In the genomic region with DNA sequence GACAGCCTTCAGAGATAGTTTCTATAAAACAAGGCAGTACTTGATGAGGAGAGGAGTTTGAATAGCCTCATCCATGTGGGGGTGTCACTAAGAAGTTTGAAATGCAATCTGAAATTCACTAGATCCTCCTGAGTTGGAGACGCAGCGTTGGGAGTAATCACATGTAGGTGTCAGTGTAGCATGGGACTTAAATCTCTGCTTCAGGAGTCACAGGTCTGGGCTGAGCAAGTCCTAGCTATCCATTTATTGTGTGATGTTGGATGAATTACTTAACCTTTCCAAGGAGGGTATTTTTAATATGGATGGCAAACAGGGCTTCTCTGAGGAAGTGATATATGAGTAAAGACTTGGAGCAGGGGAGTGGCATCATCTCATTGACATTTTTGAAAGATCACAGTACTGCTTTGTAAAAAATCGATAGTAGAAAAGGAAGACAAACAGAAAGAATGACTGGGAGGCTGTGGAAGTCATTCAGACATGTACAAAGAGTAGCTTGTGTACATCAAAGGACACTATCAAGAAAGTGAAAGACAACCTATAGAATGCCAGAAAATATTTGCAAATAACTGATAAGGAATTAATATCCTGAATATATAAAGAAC, we compare ENCODE assay signal across 2 cellular contexts.
TF ChIP-seq lines count a peak whose summit lies in the region.

No MANE protein-coding gene starts in this region.

TF ChIP-seq in HepG2, 621 proteins besides CTCF, POLR2A, EP300 and RAD21 (continues in another document):
- TF ChIP-seq GATAD2A (CRISPR knock-in tag; IDR thresholded peaks at IDR 0.05), result peak; percentile 91
- peak; percentile 52 for TF ChIP-seq CEBPG (CRISPR knock-in tag; IDR thresholded peaks at IDR 0.05)
- TF ChIP-seq ZNF672 (CRISPR knock-in tag; IDR thresholded peaks at IDR 0.05), result no peak
- TF ChIP-seq, protein P1, sequence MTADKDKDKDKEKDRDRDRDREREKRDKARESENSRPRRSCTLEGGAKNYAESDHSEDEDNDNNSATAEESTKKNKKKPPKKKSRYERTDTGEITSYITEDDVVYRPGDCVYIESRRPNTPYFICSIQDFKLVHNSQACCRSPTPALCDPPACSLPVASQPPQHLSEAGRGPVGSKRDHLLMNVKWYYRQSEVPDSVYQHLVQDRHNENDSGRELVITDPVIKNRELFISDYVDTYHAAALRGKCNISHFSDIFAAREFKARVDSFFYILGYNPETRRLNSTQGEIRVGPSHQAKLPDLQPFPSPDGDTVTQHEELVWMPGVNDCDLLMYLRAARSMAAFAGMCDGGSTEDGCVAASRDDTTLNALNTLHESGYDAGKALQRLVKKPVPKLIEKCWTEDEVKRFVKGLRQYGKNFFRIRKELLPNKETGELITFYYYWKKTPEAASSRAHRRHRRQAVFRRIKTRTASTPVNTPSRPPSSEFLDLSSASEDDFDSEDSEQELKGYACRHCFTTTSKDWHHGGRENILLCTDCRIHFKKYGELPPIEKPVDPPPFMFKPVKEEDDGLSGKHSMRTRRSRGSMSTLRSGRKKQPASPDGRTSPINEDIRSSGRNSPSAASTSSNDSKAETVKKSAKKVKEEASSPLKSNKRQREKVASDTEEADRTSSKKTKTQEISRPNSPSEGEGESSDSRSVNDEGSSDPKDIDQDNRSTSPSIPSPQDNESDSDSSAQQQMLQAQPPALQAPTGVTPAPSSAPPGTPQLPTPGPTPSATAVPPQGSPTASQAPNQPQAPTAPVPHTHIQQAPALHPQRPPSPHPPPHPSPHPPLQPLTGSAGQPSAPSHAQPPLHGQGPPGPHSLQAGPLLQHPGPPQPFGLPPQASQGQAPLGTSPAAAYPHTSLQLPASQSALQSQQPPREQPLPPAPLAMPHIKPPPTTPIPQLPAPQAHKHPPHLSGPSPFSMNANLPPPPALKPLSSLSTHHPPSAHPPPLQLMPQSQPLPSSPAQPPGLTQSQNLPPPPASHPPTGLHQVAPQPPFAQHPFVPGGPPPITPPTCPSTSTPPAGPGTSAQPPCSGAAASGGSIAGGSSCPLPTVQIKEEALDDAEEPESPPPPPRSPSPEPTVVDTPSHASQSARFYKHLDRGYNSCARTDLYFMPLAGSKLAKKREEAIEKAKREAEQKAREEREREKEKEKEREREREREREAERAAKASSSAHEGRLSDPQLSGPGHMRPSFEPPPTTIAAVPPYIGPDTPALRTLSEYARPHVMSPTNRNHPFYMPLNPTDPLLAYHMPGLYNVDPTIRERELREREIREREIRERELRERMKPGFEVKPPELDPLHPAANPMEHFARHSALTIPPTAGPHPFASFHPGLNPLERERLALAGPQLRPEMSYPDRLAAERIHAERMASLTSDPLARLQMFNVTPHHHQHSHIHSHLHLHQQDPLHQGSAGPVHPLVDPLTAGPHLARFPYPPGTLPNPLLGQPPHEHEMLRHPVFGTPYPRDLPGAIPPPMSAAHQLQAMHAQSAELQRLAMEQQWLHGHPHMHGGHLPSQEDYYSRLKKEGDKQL (CRISPR knock-in tag; IDR thresholded peaks at IDR 0.05; ENCODE audit: low read depth), result peak; percentile 57; the same call in 1 of the 2 replicates
- peak; percentile 60; the same call in 1 of the 2 replicates for TF ChIP-seq HMG20A (CRISPR knock-in tag; IDR thresholded peaks at IDR 0.05; ENCODE audit: borderline replicate concordance)
- peak; percentile 57; the same call in 1 of the 2 replicates for TF ChIP-seq MIXL1 (CRISPR knock-in tag; IDR thresholded peaks at IDR 0.05)
- TF ChIP-seq IRF2 (CRISPR knock-in tag; IDR thresholded peaks at IDR 0.05), result 0 out of 2 replicates have a peak, but pooled peaks have one; percentile 46
- TF ChIP-seq, protein P2, sequence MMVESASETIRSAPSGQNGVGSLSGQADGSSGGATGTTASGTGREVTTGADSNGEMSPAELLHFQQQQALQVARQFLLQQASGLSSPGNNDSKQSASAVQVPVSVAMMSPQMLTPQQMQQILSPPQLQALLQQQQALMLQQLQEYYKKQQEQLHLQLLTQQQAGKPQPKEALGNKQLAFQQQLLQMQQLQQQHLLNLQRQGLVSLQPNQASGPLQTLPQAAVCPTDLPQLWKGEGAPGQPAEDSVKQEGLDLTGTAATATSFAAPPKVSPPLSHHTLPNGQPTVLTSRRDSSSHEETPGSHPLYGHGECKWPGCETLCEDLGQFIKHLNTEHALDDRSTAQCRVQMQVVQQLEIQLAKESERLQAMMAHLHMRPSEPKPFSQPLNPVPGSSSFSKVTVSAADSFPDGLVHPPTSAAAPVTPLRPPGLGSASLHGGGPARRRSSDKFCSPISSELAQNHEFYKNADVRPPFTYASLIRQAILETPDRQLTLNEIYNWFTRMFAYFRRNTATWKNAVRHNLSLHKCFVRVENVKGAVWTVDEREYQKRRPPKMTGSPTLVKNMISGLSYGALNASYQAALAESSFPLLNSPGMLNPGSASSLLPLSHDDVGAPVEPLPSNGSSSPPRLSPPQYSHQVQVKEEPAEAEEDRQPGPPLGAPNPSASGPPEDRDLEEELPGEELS (CRISPR knock-in tag; IDR thresholded peaks at IDR 0.05), result peak; percentile 86
- TF ChIP-seq RBAK (CRISPR knock-in tag; IDR thresholded peaks at IDR 0.05), result no peak
- no peak for TF ChIP-seq KLF11 (CRISPR knock-in tag; IDR thresholded peaks at IDR 0.05)
- no peak for TF ChIP-seq ZNF292 (CRISPR knock-in tag; IDR thresholded peaks at IDR 0.05; ENCODE audit: borderline replicate concordance, low read depth)
- peak; percentile 59 for TF ChIP-seq HNF4A (CRISPR knock-in tag; IDR thresholded peaks at IDR 0.05)
- peak; percentile 44; the same call in 1 of the 2 replicates for TF ChIP-seq SOX5 (CRISPR knock-in tag; IDR thresholded peaks at IDR 0.05; ENCODE audit: borderline replicate concordance)
- peak; percentile 67; the same call in 1 of the 2 replicates for TF ChIP-seq ETV5 (CRISPR knock-in tag; IDR thresholded peaks at IDR 0.05; ENCODE audit: borderline replicate concordance)
- TF ChIP-seq, protein P3, sequence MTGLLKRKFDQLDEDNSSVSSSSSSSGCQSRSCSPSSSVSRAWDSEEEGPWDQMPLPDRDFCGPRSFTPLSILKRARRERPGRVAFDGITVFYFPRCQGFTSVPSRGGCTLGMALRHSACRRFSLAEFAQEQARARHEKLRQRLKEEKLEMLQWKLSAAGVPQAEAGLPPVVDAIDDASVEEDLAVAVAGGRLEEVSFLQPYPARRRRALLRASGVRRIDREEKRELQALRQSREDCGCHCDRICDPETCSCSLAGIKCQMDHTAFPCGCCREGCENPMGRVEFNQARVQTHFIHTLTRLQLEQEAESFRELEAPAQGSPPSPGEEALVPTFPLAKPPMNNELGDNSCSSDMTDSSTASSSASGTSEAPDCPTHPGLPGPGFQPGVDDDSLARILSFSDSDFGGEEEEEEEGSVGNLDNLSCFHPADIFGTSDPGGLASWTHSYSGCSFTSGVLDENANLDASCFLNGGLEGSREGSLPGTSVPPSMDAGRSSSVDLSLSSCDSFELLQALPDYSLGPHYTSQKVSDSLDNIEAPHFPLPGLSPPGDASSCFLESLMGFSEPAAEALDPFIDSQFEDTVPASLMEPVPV (CRISPR knock-in tag; IDR thresholded peaks at IDR 0.05), result peak; percentile 35; the same call in 1 of the 2 replicates
- TF ChIP-seq KAT2B (IDR thresholded peaks at IDR 0.05; ENCODE audit: borderline replicate concordance, low read depth, low read length), result peak; percentile 71; the same call in 1 of the 2 replicates
- TF ChIP-seq, protein P4, sequence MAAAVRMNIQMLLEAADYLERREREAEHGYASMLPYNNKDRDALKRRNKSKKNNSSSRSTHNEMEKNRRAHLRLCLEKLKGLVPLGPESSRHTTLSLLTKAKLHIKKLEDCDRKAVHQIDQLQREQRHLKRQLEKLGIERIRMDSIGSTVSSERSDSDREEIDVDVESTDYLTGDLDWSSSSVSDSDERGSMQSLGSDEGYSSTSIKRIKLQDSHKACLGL (CRISPR knock-in tag; IDR thresholded peaks at IDR 0.05), result no peak
- no peak for TF ChIP-seq ZNF562 (CRISPR knock-in tag; IDR thresholded peaks at IDR 0.05; ENCODE audit: borderline replicate concordance)
- no peak for TF ChIP-seq DR1 (CRISPR knock-in tag; IDR thresholded peaks at IDR 0.05)

TF ChIP-seq in WTC11, 78 proteins besides CTCF, POLR2A, EP300 and RAD21:
- TF ChIP-seq, protein P5, sequence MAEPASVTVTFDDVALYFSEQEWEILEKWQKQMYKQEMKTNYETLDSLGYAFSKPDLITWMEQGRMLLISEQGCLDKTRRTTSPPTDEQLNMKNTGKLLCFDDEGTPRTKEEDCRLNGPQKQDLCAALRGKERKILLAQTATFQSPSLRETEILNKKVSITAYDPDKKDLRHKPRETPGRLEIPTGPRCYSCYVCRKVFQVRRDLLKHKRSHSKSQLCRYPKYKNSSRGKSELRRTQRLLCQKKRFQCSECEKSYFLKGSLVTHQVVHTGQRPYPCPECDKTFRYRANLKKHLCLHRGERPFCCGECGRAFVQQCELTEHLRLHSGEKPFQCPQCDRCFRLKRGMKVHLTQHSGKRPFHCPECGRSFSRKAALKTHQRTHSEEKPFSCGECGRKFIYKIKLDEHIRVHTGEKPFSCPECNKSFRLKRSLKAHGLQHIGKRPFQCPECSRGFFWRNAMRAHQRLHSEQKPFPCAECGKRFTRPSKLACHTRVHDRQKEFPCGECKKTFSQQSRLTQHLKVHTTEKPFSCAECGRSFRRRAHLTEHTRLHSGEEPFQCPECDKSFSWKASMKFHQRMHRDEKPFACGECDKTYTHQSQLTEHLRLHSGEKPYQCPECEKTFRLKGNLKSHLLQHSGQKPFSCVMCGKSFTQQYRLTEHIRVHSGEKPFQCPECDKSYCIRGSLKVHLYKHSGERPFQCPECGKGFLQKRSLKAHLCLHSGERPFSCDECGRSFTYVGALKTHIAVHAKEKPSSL (CRISPR knock-in tag; conservative IDR thresholded peaks at IDR 0.05), result no peak
- TF ChIP-seq, protein P6, sequence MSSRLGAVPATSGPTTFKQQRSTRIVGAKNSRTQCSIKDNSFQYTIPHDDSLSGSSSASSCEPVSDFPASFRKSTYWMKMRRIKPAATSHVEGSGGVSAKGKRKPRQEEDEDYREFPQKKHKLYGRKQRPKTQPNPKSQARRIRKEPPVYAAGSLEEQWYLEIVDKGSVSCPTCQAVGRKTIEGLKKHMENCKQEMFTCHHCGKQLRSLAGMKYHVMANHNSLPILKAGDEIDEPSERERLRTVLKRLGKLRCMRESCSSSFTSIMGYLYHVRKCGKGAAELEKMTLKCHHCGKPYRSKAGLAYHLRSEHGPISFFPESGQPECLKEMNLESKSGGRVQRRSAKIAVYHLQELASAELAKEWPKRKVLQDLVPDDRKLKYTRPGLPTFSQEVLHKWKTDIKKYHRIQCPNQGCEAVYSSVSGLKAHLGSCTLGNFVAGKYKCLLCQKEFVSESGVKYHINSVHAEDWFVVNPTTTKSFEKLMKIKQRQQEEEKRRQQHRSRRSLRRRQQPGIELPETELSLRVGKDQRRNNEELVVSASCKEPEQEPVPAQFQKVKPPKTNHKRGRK (CRISPR knock-in tag; IDR thresholded peaks at IDR 0.05; ENCODE audit: borderline replicate concordance), result no peak
- TF ChIP-seq CBFB (CRISPR knock-in tag; IDR thresholded peaks at IDR 0.05; ENCODE audit: low read depth), result no peak
- TF ChIP-seq, protein P7, sequence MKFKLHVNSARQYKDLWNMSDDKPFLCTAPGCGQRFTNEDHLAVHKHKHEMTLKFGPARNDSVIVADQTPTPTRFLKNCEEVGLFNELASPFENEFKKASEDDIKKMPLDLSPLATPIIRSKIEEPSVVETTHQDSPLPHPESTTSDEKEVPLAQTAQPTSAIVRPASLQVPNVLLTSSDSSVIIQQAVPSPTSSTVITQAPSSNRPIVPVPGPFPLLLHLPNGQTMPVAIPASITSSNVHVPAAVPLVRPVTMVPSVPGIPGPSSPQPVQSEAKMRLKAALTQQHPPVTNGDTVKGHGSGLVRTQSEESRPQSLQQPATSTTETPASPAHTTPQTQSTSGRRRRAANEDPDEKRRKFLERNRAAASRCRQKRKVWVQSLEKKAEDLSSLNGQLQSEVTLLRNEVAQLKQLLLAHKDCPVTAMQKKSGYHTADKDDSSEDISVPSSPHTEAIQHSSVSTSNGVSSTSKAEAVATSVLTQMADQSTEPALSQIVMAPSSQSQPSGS (CRISPR knock-in tag; IDR thresholded peaks at IDR 0.05; ENCODE audit: borderline replicate concordance, low read depth), result no peak
- TF ChIP-seq ZNF138 (CRISPR knock-in tag; conservative IDR thresholded peaks at IDR 0.05), result no peak
- TF ChIP-seq, protein P8, sequence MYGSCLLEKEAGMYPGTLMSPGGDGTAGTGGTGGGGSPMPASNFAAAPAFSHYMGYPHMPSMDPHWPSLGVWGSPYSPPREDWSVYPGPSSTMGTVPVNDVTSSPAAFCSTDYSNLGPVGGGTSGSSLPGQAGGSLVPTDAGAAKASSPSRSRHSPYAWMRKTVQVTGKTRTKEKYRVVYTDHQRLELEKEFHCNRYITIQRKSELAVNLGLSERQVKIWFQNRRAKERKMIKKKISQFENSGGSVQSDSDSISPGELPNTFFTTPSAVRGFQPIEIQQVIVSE (CRISPR knock-in tag; IDR thresholded peaks at IDR 0.05; ENCODE audit: borderline replicate concordance), result no peak
- TF ChIP-seq CREB1 (CRISPR knock-in tag; IDR thresholded peaks at IDR 0.05), result no peak
- TF ChIP-seq, protein P9, sequence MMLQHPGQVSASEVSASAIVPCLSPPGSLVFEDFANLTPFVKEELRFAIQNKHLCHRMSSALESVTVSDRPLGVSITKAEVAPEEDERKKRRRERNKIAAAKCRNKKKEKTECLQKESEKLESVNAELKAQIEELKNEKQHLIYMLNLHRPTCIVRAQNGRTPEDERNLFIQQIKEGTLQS (CRISPR knock-in tag; conservative IDR thresholded peaks at IDR 0.05), result no peak
- no peak for TF ChIP-seq RORB (CRISPR knock-in tag; IDR thresholded peaks at IDR 0.05)
- TF ChIP-seq ZNF423 (CRISPR knock-in tag; IDR thresholded peaks at IDR 0.05), result no peak
- no peak for TF ChIP-seq NFE2L1 (CRISPR knock-in tag; IDR thresholded peaks at IDR 0.05)
- TF ChIP-seq CREM (CRISPR knock-in tag; IDR thresholded peaks at IDR 0.05), result no peak
- TF ChIP-seq PRRX2 (CRISPR knock-in tag; IDR thresholded peaks at IDR 0.05), result no peak
- no peak for TF ChIP-seq SMAD3 (CRISPR knock-in tag; IDR thresholded peaks at IDR 0.05; ENCODE audit: borderline replicate concordance)
- no peak for TF ChIP-seq ELF4 (CRISPR knock-in tag; IDR thresholded peaks at IDR 0.05; ENCODE audit: low read depth)
- no peak for TF ChIP-seq MXD4 (CRISPR knock-in tag; IDR thresholded peaks at IDR 0.05; ENCODE audit: borderline replicate concordance)
- no peak for TF ChIP-seq ZNF396 (CRISPR knock-in tag; IDR thresholded peaks at IDR 0.05; ENCODE audit: borderline replicate concordance)
- TF ChIP-seq, protein P10, sequence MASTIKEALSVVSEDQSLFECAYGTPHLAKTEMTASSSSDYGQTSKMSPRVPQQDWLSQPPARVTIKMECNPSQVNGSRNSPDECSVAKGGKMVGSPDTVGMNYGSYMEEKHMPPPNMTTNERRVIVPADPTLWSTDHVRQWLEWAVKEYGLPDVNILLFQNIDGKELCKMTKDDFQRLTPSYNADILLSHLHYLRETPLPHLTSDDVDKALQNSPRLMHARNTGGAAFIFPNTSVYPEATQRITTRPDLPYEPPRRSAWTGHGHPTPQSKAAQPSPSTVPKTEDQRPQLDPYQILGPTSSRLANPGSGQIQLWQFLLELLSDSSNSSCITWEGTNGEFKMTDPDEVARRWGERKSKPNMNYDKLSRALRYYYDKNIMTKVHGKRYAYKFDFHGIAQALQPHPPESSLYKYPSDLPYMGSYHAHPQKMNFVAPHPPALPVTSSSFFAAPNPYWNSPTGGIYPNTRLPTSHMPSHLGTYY (CRISPR knock-in tag; IDR thresholded peaks at IDR 0.05), result no peak
- no peak for TF ChIP-seq FOXP1 (CRISPR knock-in tag; IDR thresholded peaks at IDR 0.05; ENCODE audit: borderline replicate concordance)
